Comparison of ENCODE assay signal across 21 cellular contexts in the genomic region with DNA sequence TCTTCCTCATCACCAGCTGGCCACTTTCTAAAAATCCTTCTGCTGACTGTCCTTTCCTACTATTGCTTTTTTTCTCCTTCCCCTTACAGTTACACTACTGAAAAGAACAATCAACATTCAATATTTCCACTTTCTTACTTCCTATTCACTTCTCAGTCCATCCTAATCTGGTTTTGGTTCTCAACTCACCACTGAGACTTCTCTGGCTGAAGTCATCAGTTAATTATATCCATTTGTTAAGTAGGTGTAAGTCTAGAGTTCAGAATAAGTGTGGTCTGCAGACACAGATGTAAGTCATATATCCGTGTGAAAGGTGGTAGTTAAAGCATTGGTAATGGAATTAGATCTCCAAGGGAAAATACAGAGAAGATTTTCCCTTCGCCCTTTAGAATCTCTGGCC. TPM values are rescaled to one million over a fixed set of nuclear protein-coding genes. Genes with fewer than 3 reads are reported as not detected.
A peak's percentile ranks its signal among the peaks of the same experiment; 100 is the strongest.
DNase-seq lines count a peak whose midpoint lies in the region; ATAC-seq, FAIRE-seq and TF ChIP-seq lines count a peak whose summit lies in the region.
"Had no signal": no experiment of that assay in that cellular context is flagged by ENCODE, and none has a peak within 500 bp of the region (broad histone marks: within the 10 kb centered on the region; RNA-seq: fewer than 3 reads in every experiment).

No MANE protein-coding gene starts in this region.

- TF ChIP-seq POLR2A in K562 (conservative IDR thresholded peaks at IDR 0.05) = no peak
- no peak for TF ChIP-seq POLR2A in adrenal gland (IDR thresholded peaks at IDR 0.05)

- H3K9me3 Mint-ChIP-seq in nephron progenitor cell = no peaks in the 10 kb centered on the region
- no peaks in the 10 kb centered on the region for H3K9me3 Mint-ChIP-seq in T-cell
- H3K9me3 Mint-ChIP-seq: CD8-positive, alpha-beta memory T cell; T-helper 1 cell treated with Interleukin-12 subunit alpha and Interleukin-12 subunit beta and Interleukin-4 antibody, amounts not matched to agents 30 μg/mL and 1 μg/mL, for 36 hours had no signal

- no peaks in the 10 kb centered on the region for H3K27me3 Mint-ChIP-seq in nephron progenitor cell (ENCODE audit: low read depth, poor library complexity)
- no peaks in the 10 kb centered on the region for H3K27me3 Mint-ChIP-seq in T-cell
- H3K27me3 Mint-ChIP-seq: CD8-positive, alpha-beta memory T cell had no signal

- in situ Hi-C loops in GM13977 (cut with MboI; ENCODE audit: low pct_unique_long_range_greater_than_20kb, low sequenced_read_pairs, unreplicated experiment) (no loop called here), K562 (cut with MboI) (no loop called here)

- CTCF ChIA-PET in GM10248 (lab: Yijun Ruan, JAX) (interaction anchor here (0.7 to 5.8 kb wide), 11 partner anchors 8 to 125 kb away, joined by 3 to 45 read pairs (median 5); no protein-coding TSS in a partner anchor), K562 (lab: Yijun Ruan, JAX; ENCODE audit: low intra/inter-chr PET ratio) (no interaction called here), T-cell (lab: Charles Lee) (no interaction called here)

- H3K36me3 ChIP-seq in K562 (ENCODE audit: control insufficient read depth, insufficient read depth, low read length) (peaks cover 97% of the 10 kb centered on the region), adrenal gland (replicated peaks in 1 of 2) (peaks cover 0 to 100% of the 10 kb centered on the region in 2 donors)

- no peaks in the 10 kb centered on the region for H3K79me2 ChIP-seq in K562 (ENCODE audit: control insufficient read depth, insufficient read depth, low read length)

- H3K4me3 ChIP-seq in K562 (no peak overlapping the region), adrenal gland (no peak overlapping the region)
- H3K4me3 ChIP-seq: GM23248 had no signal

- no peak overlapping the region for H2AFZ ChIP-seq in K562 (ENCODE audit: low read depth, low read length)
- H2AFZ ChIP-seq: GM23248 had no signal

- ATAC-seq in GM21381 (IDR thresholded peaks at IDR 0.05; ENCODE audit: unreplicated experiment) (peak; percentile 66), K562 (no peak), T-cell (replicated peaks in 1 of 4) (no peak)

- no peak overlapping the region for H3K27ac ChIP-seq in K562 (ENCODE audit: extremely low read depth, low read depth, low read length)
- H3K27ac ChIP-seq in adrenal gland = no peak overlapping the region
- H3K27ac ChIP-seq: GM23248 had no signal

- peak; percentile 40 for FAIRE-seq in K562 (lab: Jason Lieb, UNC)

- TF ChIP-seq CTCF in GM10248 (IDR thresholded peaks at IDR 0.05; ENCODE audit: control extremely low read depth, extremely low read depth, low read depth, missing control alignments) (no peak), GM13977 (IDR thresholded peaks at IDR 0.05; ENCODE audit: extremely low read depth, insufficient read depth, missing control alignments) (no peak), K562 (IDR thresholded peaks at IDR 0.05 in 2 of 3, conservative IDR thresholded peaks at IDR 0.05 in 1 of 3; ENCODE audit: insufficient read depth in 2 of 3, low read depth in 1 of 3, low read length in 3 of 3) (no peak), nephron progenitor cell (IDR thresholded peaks at IDR 0.05) (no peak), adrenal gland (IDR thresholded peaks at IDR 0.05) (no peak)

- no peak overlapping the region for H3K4me2 ChIP-seq in K562 (ENCODE audit: insufficient read depth, low read length)

- no peaks in the 10 kb centered on the region for H4K20me1 ChIP-seq in K562 (replicated peaks; ENCODE audit: control insufficient read depth, insufficient read depth, low read length)

- H3K27me3 ChIP-seq in K562 (ENCODE audit: control insufficient read depth in 2 of 2, insufficient read depth in 2 of 2, low read length in 2 of 2) = no peaks in the 10 kb centered on the region
- no peaks in the 10 kb centered on the region for H3K27me3 ChIP-seq in adrenal gland

- H3K27ac Mint-ChIP-seq in nephron progenitor cell = no peak overlapping the region
- H3K27ac Mint-ChIP-seq in T-cell = no peak overlapping the region

- BruUV-seq in K562 (replicated peaks; lab: Mats Ljungman, UMichigan) = no TSS peak

- H3K9me1 ChIP-seq in K562 (ENCODE audit: control insufficient read depth, insufficient read depth, low read length) = no peaks in the 10 kb centered on the region

- intact Hi-C loops in K562 (cut with micrococcal nuclease) = no loop called here
- intact Hi-C loops in adrenal gland (cut with DNase I) = no loop called here

- H3K4me1 ChIP-seq in K562 (replicated peaks in 1 of 2; ENCODE audit: control insufficient read depth in 2 of 2, insufficient read depth in 2 of 2, low read length in 2 of 2) (no peaks in the 10 kb centered on the region), adrenal gland (replicated peaks in 1 of 2) (peaks cover 0 to 3% of the 10 kb centered on the region in 2 donors)

- H3K9me3 ChIP-seq in K562 (replicated peaks; ENCODE audit: control insufficient read depth, insufficient read depth, low read depth, low read length) (no peaks in the 10 kb centered on the region), adrenal gland (replicated peaks in 1 of 3) (no peaks in the 10 kb centered on the region)

- TF ChIP-seq EP300 in K562 (IDR thresholded peaks at IDR 0.05; ENCODE audit: low read length) = no peak

- H3K36me3 Mint-ChIP-seq in nephron progenitor cell (ENCODE audit: low read depth) = peaks cover 65% of the 10 kb centered on the region
- peaks cover 66% of the 10 kb centered on the region for H3K36me3 Mint-ChIP-seq in T-cell

- H3K4me3 Mint-ChIP-seq in nephron progenitor cell = no peak overlapping the region
- H3K4me3 Mint-ChIP-seq in T-cell = no peak overlapping the region
- H3K4me3 Mint-ChIP-seq: CD8-positive, alpha-beta memory T cell; T-helper 1 cell treated with Interleukin-12 subunit alpha and Interleukin-12 subunit beta and Interleukin-4 antibody, amounts not matched to agents 30 μg/mL and 1 μg/mL, for 36 hours had no signal

- WGBS in K562 (ENCODE audit: insufficient coverage, low coverage, missing lambda C conversion rate) = 92% methylated on average over 2 of the region's 2 CpGs
- 83 to 94% (median 89%) methylated on average over 2 of the region's 2 CpGs for WGBS in adrenal gland, 4 donors

- no peak for TF ChIP-seq RAD21 in K562 (CRISPR knock-in tag; conservative IDR thresholded peaks at IDR 0.05 in 1 of 2, IDR thresholded peaks at IDR 0.05 in 1 of 2)

- H3K4me1 Mint-ChIP-seq in nephron progenitor cell = no peaks in the 10 kb centered on the region
- H3K4me1 Mint-ChIP-seq in T-cell = no peaks in the 10 kb centered on the region
- H3K4me1 Mint-ChIP-seq: CD8-positive, alpha-beta memory T cell had no signal

- peak; percentile 52 for DNase-seq in GM10248 (ENCODE audit: extremely low spot score)
- peak; percentile 50 for DNase-seq in GM13977 (ENCODE audit: low spot score)
- DNase-seq in K562 (ENCODE audit: extremely low read depth in 1 of 4, low spot score in 3 of 4) = no peak
- DNase-seq in NCI-H1436 treated with DMSO at 0.1 percent for 48 hours (lab: John Stamatoyannopoulos, UW) = no peak
- no peak for DNase-seq in nephron progenitor cell
- DNase-seq in T-cell = no peak
- no peak for DNase-seq in adrenal gland
- DNase-seq: C1 segment of cervical spinal cord; CD8-positive, alpha-beta memory T cell; DMS53; EL; GM23248; HCEC 1CT; KBM-7; NCI-H1105 treated with DMSO at 0.1 percent for 48 hours; NCI-H1694 treated with DMSO at 0.1 percent for 48 hours; NCI-H2227 treated with DMSO at 0.1 percent for 48 hours; NCI-H510A treated with DMSO at 0.1 percent for 48 hours; RPMI8226 had no signal

- H3K9ac ChIP-seq in K562 (ENCODE audit: insufficient read depth in 1 of 2, low read depth in 2 of 2, low read length in 2 of 2) = no peak overlapping the region
- H3K9ac ChIP-seq: GM23248 had no signal

- POLR2A ChIA-PET in GM10248 (lab: Yijun Ruan, JAX) (no interaction called here), K562 (lab: Yijun Ruan, JAX) (interaction anchor here (0.9 to 1.6 kb wide), 3 partner anchors 9 to 18 kb away, joined by 3 to 6 read pairs (median 3); no protein-coding TSS in a partner anchor), T-cell (lab: Charles Lee) (no interaction called here)

RNA-seq across cellular contexts. Expression of gene PEA15, which starts 21.4 kb away (rescaled TPM):
- 10.6 and 15.9 TPM in 2 replicates for total RNA-seq in K562 (2011; cell fraction: chromatin; rRNA removed; ENCODE audit: low replicate concordance)
- 10.9 and 11.2 TPM in 2 replicates for total RNA-seq in K562 (2011; cell fraction: nucleolus; rRNA removed)
- total RNA-seq in K562 (2011; cell fraction: nucleoplasm; rRNA removed) = 16.1 and 27.3 TPM in 2 replicates
- total RNA-seq in K562 (2014; rRNA removed) = 23.4 and 32.7 TPM in 2 replicates
- 43.0 and 43.5 TPM in 2 replicates for total RNA-seq in K562 (2014; rRNA removed; fragmentation: Illumina TruSeq; extraction: Trizol)
- 34.4 and 34.8 TPM in 2 replicates for total RNA-seq in K562 (2015; rRNA removed; fragmentation: Illumina TruSeq; extraction: Trizol)
- total RNA-seq in K562 (2021) = 32.3 and 35.4 TPM in 2 replicates
- 78.7 and 139 TPM in 2 replicates for polyA plus RNA-seq in K562 (2011; rRNA removed)
- 70.2 and 90.8 TPM in 2 replicates for polyA plus RNA-seq in K562 (2011; cell fraction: cytosol; rRNA removed)
- polyA plus RNA-seq in K562 (2011; cell fraction: nucleus; rRNA removed) = 36.1 and 50.9 TPM in 2 replicates
- 40.4 and 51.5 TPM in 2 replicates for polyA plus RNA-seq in K562 (2012)
- 155 and 175 TPM in 2 replicates for polyA plus RNA-seq in K562 (2014; fragmentation: Illumina TruSeq; extraction: Trizol)
- polyA plus RNA-seq in K562 (2014; fragmentation: Nextera tagmentation; extraction: Ambion mirVana) = 10 to 100 TPM in 1 of 2 experiments, 1 to 10 TPM in 1; 8.2 to 11.9 TPM
- 54.3 and 58.5 TPM in 2 replicates for polyA plus RNA-seq in K562 (2014; rRNA removed)
- 35.0 and 68.8 TPM in 2 replicates for polyA minus RNA-seq in K562 (2011; rRNA and poly(A)+ RNA removed)
- polyA minus RNA-seq in K562 (2011; cell fraction: cytosol; rRNA and poly(A)+ RNA removed) = 23.9 and 34.5 TPM in 2 replicates
- 5.3 and 7.7 TPM in 2 replicates for polyA minus RNA-seq in K562 (2011; cell fraction: nucleus; rRNA and poly(A)+ RNA removed)
- 10 to 100 TPM; 12.3 to 27.5 (median 15.9) TPM for total RNA-seq in T-cell
- total RNA-seq in adrenal gland = 100 to 1,000 TPM in 3 of 8 donors, 10 to 100 TPM in 5; 40.6 to 163 (median 90.0) TPM
- 100 to 1,000 TPM; 120 to 445 (median 162) TPM for polyA plus RNA-seq in adrenal gland

RNA-seq across cellular contexts. Expression of gene DCAF8, which starts 35.7 kb away (rescaled TPM):
- 485 and 515 TPM in 2 replicates for total RNA-seq in K562 (2011; cell fraction: chromatin; rRNA removed; ENCODE audit: low replicate concordance)
- 264 and 276 TPM in 2 replicates for total RNA-seq in K562 (2011; cell fraction: nucleolus; rRNA removed)
- total RNA-seq in K562 (2011; cell fraction: nucleoplasm; rRNA removed) = 392 and 493 TPM in 2 replicates
- total RNA-seq in K562 (2014; rRNA removed) (75.7 and 94.4 TPM in 2 replicates), K562 (2014; rRNA removed; fragmentation: Illumina TruSeq; extraction: Trizol) (67.3 and 75.3 TPM in 2 replicates), K562 (2015; rRNA removed; fragmentation: Illumina TruSeq; extraction: Trizol) (77.7 and 81.3 TPM in 2 replicates), K562 (2021) (86.0 and 110 TPM in 2 replicates), T-cell (100 to 1,000 TPM; 173 to 221 (median 209) TPM), adrenal gland (100 to 1,000 TPM in 6 of 8 donors, 10 to 100 TPM in 2; 64.3 to 162 (median 127) TPM)
- polyA plus RNA-seq in K562 (2011; rRNA removed) (149 and 163 TPM in 2 replicates), K562 (2014; fragmentation: Illumina TruSeq; extraction: Trizol) (91.0 and 94.6 TPM in 2 replicates), K562 (2014; fragmentation: Nextera tagmentation; extraction: Ambion mirVana) (10 to 100 TPM; 11.6 to 19.5 TPM), K562 (2014; rRNA removed) (95.1 and 118 TPM in 2 replicates), adrenal gland (100 to 1,000 TPM in 2 of 3 donors, 10 to 100 TPM in 1; 78.9 to 140 (median 124) TPM)
- 70.9 and 90.7 TPM in 2 replicates for polyA plus RNA-seq in K562 (2011; cell fraction: cytosol; rRNA removed)
- polyA plus RNA-seq in K562 (2011; cell fraction: nucleus; rRNA removed) = 1,126 and 1,145 TPM in 2 replicates
- polyA plus RNA-seq in K562 (2012) = 82.3 and 103 TPM in 2 replicates
- 113 and 120 TPM in 2 replicates for polyA minus RNA-seq in K562 (2011; rRNA and poly(A)+ RNA removed)
- polyA minus RNA-seq in K562 (2011; cell fraction: cytosol; rRNA and poly(A)+ RNA removed) = 30.9 and 45.8 TPM in 2 replicates
- polyA minus RNA-seq in K562 (2011; cell fraction: nucleus; rRNA and poly(A)+ RNA removed) = 206 and 317 TPM in 2 replicates

RNA-seq across cellular contexts. Expression of gene CASQ1, which starts 36.2 kb away (rescaled TPM):
- not detected in 2 replicates for total RNA-seq in K562 (2011; cell fraction: chromatin; rRNA removed; ENCODE audit: low replicate concordance)
- total RNA-seq in K562 (2011; cell fraction: nucleolus; rRNA removed) = not detected in 2 replicates
- total RNA-seq in K562 (2011; cell fraction: nucleoplasm; rRNA removed) = not detected in 2 replicates
- not detected in 2 replicates for total RNA-seq in K562 (2014; rRNA removed)
- total RNA-seq in K562 (2014; rRNA removed; fragmentation: Illumina TruSeq; extraction: Trizol) = not detected in 2 replicates
- total RNA-seq in K562 (2015; rRNA removed; fragmentation: Illumina TruSeq; extraction: Trizol) = not detected in 2 replicates
- total RNA-seq in K562 (2021) = not detected in 2 replicates
- polyA plus RNA-seq in K562 (2011; rRNA removed) = not detected in 2 replicates
- polyA plus RNA-seq in K562 (2011; cell fraction: cytosol; rRNA removed) = not detected in 2 replicates
- polyA plus RNA-seq in K562 (2011; cell fraction: nucleus; rRNA removed) = not detected in 2 replicates
- 0.08 and 0.39 TPM in 2 replicates for polyA plus RNA-seq in K562 (2012)
- not detected in 2 replicates for polyA plus RNA-seq in K562 (2014; fragmentation: Illumina TruSeq; extraction: Trizol)
- not detected for polyA plus RNA-seq in K562 (2014; fragmentation: Nextera tagmentation; extraction: Ambion mirVana)
- polyA plus RNA-seq in K562 (2014; rRNA removed) = not detected in 2 replicates
- polyA minus RNA-seq in K562 (2011; rRNA and poly(A)+ RNA removed) = not detected in 2 replicates
- not detected in 2 replicates for polyA minus RNA-seq in K562 (2011; cell fraction: cytosol; rRNA and poly(A)+ RNA removed)
- not detected in 2 replicates for polyA minus RNA-seq in K562 (2011; cell fraction: nucleus; rRNA and poly(A)+ RNA removed)
- total RNA-seq in T-cell = not detected
- 1 to 10 TPM in 1 of 8 donors, under 1 TPM in 1, not detected in 6; 0.11 to 1.6 TPM for total RNA-seq in adrenal gland
- polyA plus RNA-seq in adrenal gland = under 1 TPM in 2 of 3 donors, not detected in 1; 0.16 to 0.17 TPM
- total RNA-seq: CD8-positive, alpha-beta memory T cell had no signal
- polyA plus RNA-seq: CD8-positive, alpha-beta memory T cell; GM23248 had no signal

RNA-seq across cellular contexts. Expression of gene PEX19, which starts 58.3 kb away (rescaled TPM):
- 77.5 and 114 TPM in 2 replicates for total RNA-seq in K562 (2011; cell fraction: chromatin; rRNA removed; ENCODE audit: low replicate concordance)
- 65.7 and 66.1 TPM in 2 replicates for total RNA-seq in K562 (2011; cell fraction: nucleolus; rRNA removed)
- total RNA-seq in K562 (2011; cell fraction: nucleoplasm; rRNA removed) = 63.5 and 65.6 TPM in 2 replicates
- total RNA-seq in K562 (2014; rRNA removed) = 35.6 and 36.5 TPM in 2 replicates
- total RNA-seq in K562 (2014; rRNA removed; fragmentation: Illumina TruSeq; extraction: Trizol) = 44.5 and 51.3 TPM in 2 replicates
- 35.6 and 37.3 TPM in 2 replicates for total RNA-seq in K562 (2015; rRNA removed; fragmentation: Illumina TruSeq; extraction: Trizol)
- 60.2 and 64.9 TPM in 2 replicates for total RNA-seq in K562 (2021)
- polyA plus RNA-seq in K562 (2011; rRNA removed) = 70.2 and 91.6 TPM in 2 replicates
- polyA plus RNA-seq in K562 (2011; cell fraction: cytosol; rRNA removed) = 30.5 and 46.0 TPM in 2 replicates
- polyA plus RNA-seq in K562 (2011; cell fraction: nucleus; rRNA removed) = 65.1 and 108 TPM in 2 replicates
- polyA plus RNA-seq in K562 (2012) = 32.2 and 50.3 TPM in 2 replicates
- polyA plus RNA-seq in K562 (2014; fragmentation: Illumina TruSeq; extraction: Trizol) = 51.9 and 59.8 TPM in 2 replicates
- polyA plus RNA-seq in K562 (2014; fragmentation: Nextera tagmentation; extraction: Ambion mirVana) = 100 to 1,000 TPM in 1 of 2 experiments, 10 to 100 TPM in 1; 81.2 to 103 TPM
- 32.5 and 33.7 TPM in 2 replicates for polyA plus RNA-seq in K562 (2014; rRNA removed)
- 88.3 and 89.0 TPM in 2 replicates for polyA minus RNA-seq in K562 (2011; rRNA and poly(A)+ RNA removed)
- 17.8 and 19.0 TPM in 2 replicates for polyA minus RNA-seq in K562 (2011; cell fraction: cytosol; rRNA and poly(A)+ RNA removed)
- 39.7 and 59.8 TPM in 2 replicates for polyA minus RNA-seq in K562 (2011; cell fraction: nucleus; rRNA and poly(A)+ RNA removed)
- total RNA-seq in T-cell = 10 to 100 TPM; 49.8 to 59.5 (median 53.3) TPM
- 100 to 1,000 TPM in 3 of 8 donors, 10 to 100 TPM in 5; 55.5 to 165 (median 88.6) TPM for total RNA-seq in adrenal gland
- 10 to 100 TPM; 15.5 to 89.1 (median 18.5) TPM for polyA plus RNA-seq in adrenal gland

Comparison
In these comparisons a context has a peak if more than half of its experiments do, and no peak if none do; other contexts are left out.
1. DNase-seq: peak in GM10248 (single experiment) and GM13977 (single experiment); none in K562 (0 of 4), NCI-H1436 treated with DMSO at 0.1 percent for 48 hours (single experiment), nephron progenitor cell (single experiment), T-cell (0 of 34) and adrenal gland (0 of 7).